Comparison of ENCODE assay signal across 18 cellular contexts in the genomic region with DNA sequence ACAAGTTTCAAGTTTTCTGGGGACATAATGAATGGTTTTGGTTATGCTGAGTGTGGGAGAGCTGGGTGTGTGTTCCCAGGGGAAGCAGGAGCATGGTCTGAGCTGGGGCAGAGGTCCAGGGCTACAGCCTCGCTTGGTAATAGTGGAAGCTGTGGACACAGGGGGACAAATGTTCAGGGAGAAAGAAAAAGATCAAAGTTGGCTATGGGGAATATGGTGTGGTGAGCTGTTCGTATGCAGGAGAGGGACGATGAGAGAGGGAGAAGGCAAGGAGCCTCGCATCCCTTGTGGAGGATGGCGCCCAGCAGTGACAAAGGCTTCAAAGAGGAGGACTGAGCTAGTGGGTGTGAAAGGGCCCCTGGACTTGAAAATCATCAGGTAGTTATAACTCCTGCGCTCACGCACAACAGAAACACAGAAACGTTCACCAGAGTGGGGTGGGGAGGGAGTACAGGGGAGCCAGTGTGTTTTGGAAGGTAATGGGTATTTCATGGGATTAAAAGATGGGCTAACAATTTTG.
"Had no signal": no experiment of that assay in that cellular context is flagged by ENCODE, and none has a peak within 500 bp of the region (broad histone marks: within the 10 kb centered on the region; RNA-seq: fewer than 3 reads in every experiment).

No MANE protein-coding gene starts in this region.

- H3K4me1 ChIP-seq: SJSA1 had no signal

- H3K9me3 ChIP-seq: SJSA1 had no signal

- ATAC-seq: HepG2 had no signal

- DNase-seq: IMR-90, Kasumi-1, KG1, MM.1S, NCI-H1436, NCI-H2029, NCI-H2171, NCI-H226, NCI-H446, NCI-H510A, NCI-H524 treated with DMSO at 0.1 percent for 48 hours, NCI-H774, Right ventricle myocardium superior, RPMI8226, SIG-M5 had no signal

- H3K36me3 ChIP-seq: SJSA1 had no signal

- H3K4me3 ChIP-seq: SJSA1, SK-N-MC had no signal

- H3K27ac ChIP-seq: SJSA1, SK-N-MC had no signal
